11 cellular contexts compared by ENCODE assay signal in genomic region chr10:46524471-46525176, GRCh38. TPM values are rescaled to one million over a fixed set of nuclear protein-coding genes. Genes with fewer than 3 reads are reported as not detected.
DNase-seq lines count a peak whose midpoint lies in the region; ATAC-seq and TF ChIP-seq lines count a peak whose summit lies in the region.
"Had no signal": no experiment of that assay in that cellular context is flagged by ENCODE, and none has a peak within 500 bp of the region (broad histone marks: within the 10 kb centered on the region; RNA-seq: fewer than 3 reads in every experiment).

No MANE protein-coding gene starts in this region.

- H3K4me3 ChIP-seq in esophagus (ENCODE audit: low read depth in 1 of 2, low read length in 2 of 2) (no peak overlapping the region), osteoblast (ENCODE audit: insufficient read depth, low read length) (no peak overlapping the region)

- H3K27me3 ChIP-seq in esophagus (ENCODE audit: control insufficient read depth in 1 of 2, insufficient read depth in 2 of 2, low read length in 2 of 2) (no peaks in the 10 kb centered on the region), osteoblast (ENCODE audit: insufficient read depth, low read length) (no peaks in the 10 kb centered on the region)

- H3K4me1 ChIP-seq in esophagus (ENCODE audit: control insufficient read depth in 2 of 2, insufficient read depth in 2 of 2, low read length in 1 of 2) = peaks cover 11 to 19% of the 10 kb centered on the region in 2 donors
- peaks cover 32% of the 10 kb centered on the region for H3K4me1 ChIP-seq in osteoblast (ENCODE audit: insufficient read depth, low read length)

- peak overlapping the region; percentile 14 to 81 for H3K27ac ChIP-seq in esophagus (ENCODE audit: low read depth in 2 of 2, low read length in 1 of 2)
- peak overlapping the region; percentile 67 for H3K27ac ChIP-seq in osteoblast (ENCODE audit: low read depth, low read length)

- 77 to 82% methylated on average over 14 of the region's 14 CpGs for WGBS in esophagus, 2 donors

- H3K9me3 ChIP-seq in esophagus (ENCODE audit: control insufficient read depth in 2 of 2, insufficient read depth in 1 of 2, low read depth in 1 of 2, low read length in 1 of 2) (no peaks in the 10 kb centered on the region), osteoblast (ENCODE audit: low read depth, low read length) (no peaks in the 10 kb centered on the region)

- ATAC-seq in GM21526 (IDR thresholded peaks at IDR 0.05; ENCODE audit: low FRiP score, unreplicated experiment) = no peak
- ATAC-seq in HG03469 (IDR thresholded peaks at IDR 0.05; ENCODE audit: unreplicated experiment) = no peak
- ATAC-seq in GM19395 (IDR thresholded peaks at IDR 0.05; ENCODE audit: unreplicated experiment) = no peak
- ATAC-seq: stimulated activated memory B cell treated with anti-CD40 and anti-IgM and Interleukin-4, amounts not matched to agents 10 μg/mL and 1 μg/mL and 100 μg/mL, for 72 hours had no signal

- TF ChIP-seq CTCF in osteoblast (IDR thresholded peaks at IDR 0.05; ENCODE audit: extremely low read depth, low read depth, low read length) = no peak

- H2AFZ ChIP-seq in osteoblast (ENCODE audit: low read length) = peak overlapping the region; percentile 11

- DNase-seq in EL (peak; percentile 98), RPMI7951 (ENCODE audit: low read depth) (peak; percentile 99), osteoblast (ENCODE audit: insufficient read length, low spot score, missing footprints) (peak; percentile 89), D341Med (ENCODE audit: low spot score) (no peak)
- DNase-seq: occipital lobe had no signal

- peak overlapping the region; percentile 24 for H3K4me2 ChIP-seq in osteoblast (ENCODE audit: insufficient read depth, low read length)

- no peaks in the 10 kb centered on the region for H3K36me3 ChIP-seq in esophagus (ENCODE audit: control insufficient read depth in 2 of 2, insufficient read depth in 2 of 2, low read length in 1 of 2)
- no peaks in the 10 kb centered on the region for H3K36me3 ChIP-seq in osteoblast (ENCODE audit: insufficient read depth, low read length)

- H3K79me2 ChIP-seq in osteoblast (ENCODE audit: insufficient read depth, low read length) = no peaks in the 10 kb centered on the region

- H4K20me1 ChIP-seq in osteoblast (ENCODE audit: insufficient read depth, low read length) = no peaks in the 10 kb centered on the region

RNA-seq across cellular contexts. Expression of gene GPRIN2, which starts 31.8 kb away (rescaled TPM):
- not detected in 2 replicates for total RNA-seq in RPMI7951 (2014; rRNA removed; shearing (Covaris generic))
- 1 to 10 TPM; 3.1 to 6.2 TPM for polyA plus RNA-seq in esophagus
- not detected in 2 replicates for total RNA-seq in osteoblast

RNA-seq across cellular contexts. Expression of gene SYT15, which starts 54.3 kb away (rescaled TPM):
- total RNA-seq in RPMI7951 (2014; rRNA removed; shearing (Covaris generic)) = under 0.01 TPM in 1 of 2 replicates, not detected in the other
- polyA plus RNA-seq in esophagus = 1 to 10 TPM; 1.2 to 2.1 TPM
- under 0.01 TPM in 2 replicates for total RNA-seq in osteoblast

RNA-seq across cellular contexts. Expression of gene NPY4R, which starts 58.9 kb away (rescaled TPM):
- 0.10 TPM in 1 of 2 replicates, not detected in the other for total RNA-seq in RPMI7951 (2014; rRNA removed; shearing (Covaris generic))
- under 1 TPM; 0.06 to 0.10 TPM for polyA plus RNA-seq in esophagus
- under 0.01 and 0.36 TPM in 2 replicates for total RNA-seq in osteoblast
- total RNA-seq: glomerular endothelial cell, occipital lobe had no signal
